30 cellular contexts compared by ENCODE assay signal in genomic region chr7:29875741-29876140, GRCh38.
A peak's percentile ranks its signal among the peaks of the same experiment; 100 is the strongest.
DNase-seq lines count a peak whose midpoint lies in the region; ATAC-seq lines count a peak whose summit lies in the region.
"Had no signal": no experiment of that assay in that cellular context is flagged by ENCODE, and none has a peak within 500 bp of the region (broad histone marks: within the 10 kb centered on the region; RNA-seq: fewer than 3 reads in every experiment).

No MANE protein-coding gene starts in this region.

- no peak for ATAC-seq in HG02610 (IDR thresholded peaks at IDR 0.05; ENCODE audit: unreplicated experiment)
- no peak for ATAC-seq in GM21390 (IDR thresholded peaks at IDR 0.05; ENCODE audit: unreplicated experiment)
- ATAC-seq: A549; CD8-positive, alpha-beta T cell had no signal

- no peak overlapping the region for H3K4me3 ChIP-seq in neuronal stem cell (ENCODE audit: low read length in 2 of 2)
- H3K4me3 ChIP-seq: A549; BLaER1; BLaER1 treated with 17β-estradiol and CSF1 and Interleukin-3, amounts not matched to agents 10 nM and 100 nM had no signal

- H2BK5ac ChIP-seq in neuronal stem cell (ENCODE audit: low read length) = no peak overlapping the region

- no peak overlapping the region for H2BK12ac ChIP-seq in neuronal stem cell (ENCODE audit: low read length)

- no peak overlapping the region for H4K91ac ChIP-seq in neuronal stem cell (ENCODE audit: low read depth, low read length, poor library complexity)

- no peak overlapping the region for H3K18ac ChIP-seq in neuronal stem cell (ENCODE audit: low read length)

- no peak overlapping the region for H3K9ac ChIP-seq in neuronal stem cell (ENCODE audit: low read depth, low read length, poor library complexity)
- H3K9ac ChIP-seq: BLaER1; BLaER1 treated with 17β-estradiol and CSF1 and Interleukin-3, amounts not matched to agents 10 nM and 100 nM had no signal

- no peak overlapping the region for H3K4me2 ChIP-seq in neuronal stem cell (ENCODE audit: insufficient read depth, low read length, poor library complexity, severe bottlenecking)
- H3K4me2 ChIP-seq: A549; BLaER1; BLaER1 treated with 17β-estradiol and CSF1 and Interleukin-3, amounts not matched to agents 10 nM and 100 nM had no signal

- H3K79me1 ChIP-seq in neuronal stem cell (ENCODE audit: low read depth, low read length) = no peaks in the 10 kb centered on the region

- DNase-seq in D341Med (ENCODE audit: low spot score) (peak; percentile 17), cortex of kidney (lab: John Stamatoyannopoulos, UW) (peak; percentile 6), neuronal stem cell (ENCODE audit: low spot score) (no peak), C1 segment of cervical spinal cord (lab: John Stamatoyannopoulos, UW) (no peak)
- DNase-seq: 8988T; ACHN; AML-193; BE2C; Caco-2; Calu3; CD4-positive, alpha-beta memory T cell; CD4-positive, alpha-beta T cell; CD4-positive, CD25-positive, alpha-beta regulatory T cell; CD8-positive, alpha-beta memory T cell; CD8-positive, alpha-beta T cell; COR-L47; DMS 273 treated with DMSO at 0.1 percent for 48 hours; DMS153; DMS53; DMS79; DMS79 treated with DMSO at 0.1 percent for 48 hours; DND-41; EL had no signal

- H4K8ac ChIP-seq in neuronal stem cell (ENCODE audit: low read depth, low read length) = no peak overlapping the region

- H3K27me3 ChIP-seq in neuronal stem cell (ENCODE audit: control insufficient read depth in 3 of 3, insufficient read depth in 3 of 3, low read depth in 1 of 3, low read length in 3 of 3) = peaks cover 0 to 14% (median 0%) of the 10 kb centered on the region in 3 experiments
- H3K27me3 ChIP-seq: BLaER1; BLaER1 treated with 17β-estradiol and CSF1 and Interleukin-3, amounts not matched to agents 10 nM and 100 nM had no signal

- no peaks in the 10 kb centered on the region for H3K9me3 ChIP-seq in neuronal stem cell (replicated peaks in 1 of 2; ENCODE audit: control insufficient read depth in 2 of 2, insufficient read depth in 1 of 2, low read depth in 1 of 2, low read length in 2 of 2)
- H3K9me3 ChIP-seq: A549; BE2C; BLaER1; BLaER1 treated with 17β-estradiol and CSF1 and Interleukin-3, amounts not matched to agents 10 nM and 100 nM; Caco-2 had no signal

- no peak overlapping the region for H3K4ac ChIP-seq in neuronal stem cell (ENCODE audit: low read length)

- peak overlapping the region; percentile 79 for H3K14ac ChIP-seq in neuronal stem cell (ENCODE audit: low read length)

- no peaks in the 10 kb centered on the region for H3K4me1 ChIP-seq in neuronal stem cell (ENCODE audit: control insufficient read depth in 2 of 2, insufficient read depth in 1 of 2, low read depth in 1 of 2, low read length in 2 of 2)
- H3K4me1 ChIP-seq: A549, BE2C, BLaER1, Caco-2 had no signal

- H3K36me3 ChIP-seq in neuronal stem cell (replicated peaks in 1 of 2; ENCODE audit: control insufficient read depth in 2 of 2, insufficient read depth in 2 of 2, low read length in 2 of 2) = peaks cover 0 to under 1% of the 10 kb centered on the region in 2 donors
- H3K36me3 ChIP-seq: BE2C; BLaER1; BLaER1 treated with 17β-estradiol and CSF1 and Interleukin-3, amounts not matched to agents 10 nM and 100 nM had no signal

- WGBS in neuronal stem cell (ENCODE audit: extremely low coverage in 2 of 2, insufficient read length in 2 of 2, insufficient replicate concordance in 1 of 2), 2 donors = no CpG with 5 or more reads among the region's 13 CpGs

- H2AFZ ChIP-seq in neuronal stem cell (ENCODE audit: low read length) = no peak overlapping the region

- H2BK15ac ChIP-seq in neuronal stem cell (ENCODE audit: low read length) = no peak overlapping the region

- no peak overlapping the region for H3K23ac ChIP-seq in neuronal stem cell (ENCODE audit: low read depth, low read length, poor library complexity)

- H2BK120ac ChIP-seq in neuronal stem cell (ENCODE audit: low read depth, low read length) = no peak overlapping the region

- no peak overlapping the region for H3K27ac ChIP-seq in neuronal stem cell (replicated peaks; ENCODE audit: low read length)
- H3K27ac ChIP-seq: 22Rv1; A549; BLaER1; BLaER1 treated with 17β-estradiol and CSF1 and Interleukin-3, amounts not matched to agents 10 nM and 100 nM; C4-2B had no signal

- H2AK5ac ChIP-seq in neuronal stem cell (ENCODE audit: low read depth, low read length) = no peak overlapping the region

Comparison
In these comparisons a context has a peak if more than half of its experiments do, and no peak if none do; other contexts are left out.
1. DNase-seq: peak in D341Med (single experiment) and cortex of kidney (single experiment); none in neuronal stem cell (single experiment) and C1 segment of cervical spinal cord (0 of 14).